12 cellular contexts compared by ENCODE assay signal in genomic region chr4:118398226-118399090, GRCh38. TPM values are rescaled to one million over a fixed set of nuclear protein-coding genes. Genes with fewer than 3 reads are reported as not detected.
DNase-seq lines count a peak whose midpoint lies in the region; ATAC-seq, FAIRE-seq and TF ChIP-seq lines count a peak whose summit lies in the region.
"Had no signal": no experiment of that assay in that cellular context is flagged by ENCODE, and none has a peak within 500 bp of the region (broad histone marks: within the 10 kb centered on the region; RNA-seq: fewer than 3 reads in every experiment).

No MANE protein-coding gene starts in this region.

- CTCF ChIA-PET in CD4-positive, alpha-beta memory T cell (lab: Charles Lee; ENCODE audit: partially characterized antibody): interaction anchor here (0.9 kb wide), 1 partner anchor 48 kb away, joined by 3 read pairs; no protein-coding TSS in a partner anchor

- H3K4me3 ChIP-seq in CD4-positive, alpha-beta memory T cell (ENCODE audit: low read length in 2 of 2): no peak overlapping the region
- H3K4me3 ChIP-seq in BE2C (ENCODE audit: low read depth, low read length): no peak overlapping the region
- H3K4me3 ChIP-seq: K562 had no signal

- H3K27ac Mint-ChIP-seq in CD4-positive, alpha-beta memory T cell: peak overlapping the region in 1 of 7 donors; percentile 36
- H3K27ac Mint-ChIP-seq: CD4-positive, CD25-positive, alpha-beta regulatory T cell; dendritic cell treated with granulocyte-macrophage colony-stimulating factor and Interleukin-4, amounts not matched to agents 40 ng/mL and 50 ng/mL, for 4 days had no signal

- TF ChIP-seq CTCF in D721Med (IDR thresholded peaks at IDR 0.05; ENCODE audit: insufficient read depth, missing control alignments) (no peak), BE2C (IDR thresholded peaks at IDR 0.05; ENCODE audit: low read depth, low read length) (no peak)

- no peaks in the 10 kb centered on the region for H3K4me1 Mint-ChIP-seq in CD4-positive, alpha-beta memory T cell
- H3K4me1 Mint-ChIP-seq: CD4-positive, CD25-positive, alpha-beta regulatory T cell had no signal

- ATAC-seq in GM19328 (IDR thresholded peaks at IDR 0.05; ENCODE audit: unreplicated experiment): peak; percentile 81
- ATAC-seq in HG02981 (IDR thresholded peaks at IDR 0.05; ENCODE audit: unreplicated experiment): peak; percentile 89
- ATAC-seq: K562, left lobe of liver had no signal

- no peaks in the 10 kb centered on the region for H3K36me3 Mint-ChIP-seq in CD4-positive, alpha-beta memory T cell
- H3K36me3 Mint-ChIP-seq: CD4-positive, CD25-positive, alpha-beta regulatory T cell had no signal

- no peaks in the 10 kb centered on the region for H3K36me3 ChIP-seq in CD4-positive, alpha-beta memory T cell (ENCODE audit: insufficient read depth, low read length)
- no peaks in the 10 kb centered on the region for H3K36me3 ChIP-seq in BE2C

- FAIRE-seq in D721Med (lab: Jason Lieb, UNC): peak; percentile 61
- FAIRE-seq: K562 had no signal

- POLR2A ChIA-PET in CD4-positive, alpha-beta memory T cell (lab: Charles Lee; ENCODE audit: partially characterized antibody): no interaction called here

- no peak overlapping the region for H3K4me3 Mint-ChIP-seq in CD4-positive, alpha-beta memory T cell
- H3K4me3 Mint-ChIP-seq: CD4-positive, CD25-positive, alpha-beta regulatory T cell; dendritic cell treated with granulocyte-macrophage colony-stimulating factor and Interleukin-4, amounts not matched to agents 40 ng/mL and 50 ng/mL, for 4 days had no signal

- intact Hi-C loops in CD4-positive, alpha-beta memory T cell (cut with micrococcal nuclease): no loop called here

- DNase-seq in D721Med (ENCODE audit: insufficient read length, low spot score) (no peak), NCI-H69 (lab: John Stamatoyannopoulos, UW) (peak; percentile 69), BE2C (no peak), 8988T (no peak)
- no peak for DNase-seq in CD4-positive, alpha-beta memory T cell
- DNase-seq in activated naive CD4-positive, alpha-beta T cell treated with anti-CD3 and anti-CD28 coated beads, Interleukin-2, amount 50 U/mL, for 16 hours: no peak

- H3K4me1 ChIP-seq in CD4-positive, alpha-beta memory T cell (ENCODE audit: insufficient read depth, low read length): no peaks in the 10 kb centered on the region
- peaks cover 12% of the 10 kb centered on the region for H3K4me1 ChIP-seq in BE2C

- H3K27me3 ChIP-seq in CD4-positive, alpha-beta memory T cell (ENCODE audit: insufficient read depth, low read length): no peaks in the 10 kb centered on the region
- H3K27me3 ChIP-seq in BE2C: no peaks in the 10 kb centered on the region

- no peak overlapping the region for H3K27ac ChIP-seq in CD4-positive, alpha-beta memory T cell (ENCODE audit: low read depth, low read length)

- no peaks in the 10 kb centered on the region for H3K9me3 Mint-ChIP-seq in CD4-positive, alpha-beta memory T cell
- H3K9me3 Mint-ChIP-seq: CD4-positive, CD25-positive, alpha-beta regulatory T cell; dendritic cell treated with granulocyte-macrophage colony-stimulating factor and Interleukin-4, amounts not matched to agents 40 ng/mL and 50 ng/mL, for 4 days had no signal

- peaks cover 15 to 16% of the 10 kb centered on the region in 2 donors for H3K27me3 Mint-ChIP-seq in CD4-positive, alpha-beta memory T cell
- H3K27me3 Mint-ChIP-seq: dendritic cell treated with granulocyte-macrophage colony-stimulating factor and Interleukin-4, amounts not matched to agents 40 ng/mL and 50 ng/mL, for 4 days had no signal

- H3K9me3 ChIP-seq in CD4-positive, alpha-beta memory T cell (ENCODE audit: control insufficient read depth in 1 of 2, low read length in 2 of 2): no peaks in the 10 kb centered on the region
- no peaks in the 10 kb centered on the region for H3K9me3 ChIP-seq in BE2C

RNA-seq across cellular contexts. Expression of gene PRSS12, which starts 45.7 kb away (rescaled TPM):
- total RNA-seq in CD4-positive, alpha-beta memory T cell: not detected
- polyA plus RNA-seq in CD4-positive, alpha-beta memory T cell: under 1 TPM in 1 of 2 donors, not detected in 1; 0.03 TPM
- 22.6 TPM for polyA plus RNA-seq in BE2C (2012; ENCODE audit: insufficient read depth, insufficient read length, low read depth)
- total RNA-seq: CD4-positive, CD25-positive, alpha-beta regulatory T cell had no signal
